In the genomic region with DNA sequence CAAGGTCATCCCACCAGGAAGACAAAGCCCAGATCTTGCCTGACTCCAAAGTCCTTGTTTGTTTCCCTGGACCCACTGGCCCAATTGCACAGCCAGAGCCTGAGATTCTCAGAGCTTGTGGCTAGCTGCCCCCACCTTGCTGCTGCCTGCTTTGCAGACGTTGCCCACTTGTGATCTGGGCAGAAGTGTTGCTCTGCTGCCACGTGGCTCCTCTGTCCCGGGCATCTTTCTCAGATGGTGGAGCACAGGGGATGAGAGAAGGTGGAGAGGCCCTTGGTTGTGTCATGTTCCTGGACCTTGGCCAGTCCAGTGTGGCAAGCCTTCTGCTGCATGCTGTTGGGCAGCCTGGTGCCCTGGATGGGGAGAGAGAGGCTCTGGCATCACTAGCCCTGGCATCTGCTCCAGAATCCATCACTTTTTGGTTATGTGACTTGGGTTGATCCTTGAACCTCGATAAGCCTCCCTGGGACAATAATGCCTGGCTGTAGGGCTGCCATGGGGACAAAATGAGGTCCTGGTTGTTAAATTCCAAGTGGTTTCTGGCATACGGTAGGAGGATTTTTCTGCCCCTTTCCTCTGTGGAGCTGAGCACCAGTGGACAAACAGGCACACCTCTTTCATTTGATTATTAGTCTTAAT, we compare ENCODE assay signal across 11 cellular contexts. TPM values are rescaled to one million over a fixed set of nuclear protein-coding genes. Genes with fewer than 3 reads are reported as not detected.
DNase-seq lines count a peak whose midpoint lies in the region.
"Had no signal": no experiment of that assay in that cellular context is flagged by ENCODE, and none has a peak within 500 bp of the region (broad histone marks: within the 10 kb centered on the region; RNA-seq: fewer than 3 reads in every experiment).

No MANE protein-coding gene starts in this region.

- H3K4me3 ChIP-seq in endocrine pancreas (ENCODE audit: control insufficient read depth, insufficient read depth, low read length) (no peak overlapping the region), muscle layer of duodenum (ENCODE audit: low read depth in 1 of 2, low read length in 2 of 2) (no peak overlapping the region), Karpas-422 (ENCODE audit: low read length) (no peak overlapping the region)
- H3K4me3 ChIP-seq: GM23338 had no signal

- no peaks in the 10 kb centered on the region for H3K9me2 ChIP-seq in Karpas-422 (replicated peaks; ENCODE audit: insufficient read depth, low read length)

- H2AFZ ChIP-seq in Karpas-422 (ENCODE audit: low read length) = no peak overlapping the region
- H2AFZ ChIP-seq: GM23338 had no signal

- H3K9me3 ChIP-seq in endocrine pancreas (ENCODE audit: control insufficient read depth, low read length) = no peaks in the 10 kb centered on the region
- no peaks in the 10 kb centered on the region for H3K9me3 ChIP-seq in muscle layer of duodenum (ENCODE audit: control insufficient read depth in 1 of 2, low read length in 2 of 2)
- no peaks in the 10 kb centered on the region for H3K9me3 ChIP-seq in Karpas-422 (ENCODE audit: low read length)

- no peaks in the 10 kb centered on the region for H4K20me1 ChIP-seq in Karpas-422 (ENCODE audit: insufficient read depth, low read depth, low read length)

- H3K9ac ChIP-seq in endocrine pancreas (ENCODE audit: control insufficient read depth, insufficient read depth, low read length) (peak overlapping the region; percentile 5), Karpas-422 (ENCODE audit: low read length) (no peak overlapping the region)

- peak overlapping the region; percentile 5 for H3K27ac ChIP-seq in muscle layer of duodenum (ENCODE audit: low read length)
- H3K27ac ChIP-seq in Karpas-422 (ENCODE audit: low read length) = no peak overlapping the region

- H3K27me3 ChIP-seq in endocrine pancreas (ENCODE audit: control insufficient read depth, insufficient read depth, low read length) (no peaks in the 10 kb centered on the region), muscle layer of duodenum (ENCODE audit: low read depth, low read length) (no peaks in the 10 kb centered on the region), Karpas-422 (ENCODE audit: low read length) (no peaks in the 10 kb centered on the region)

- no peak overlapping the region for H3K4me2 ChIP-seq in Karpas-422 (ENCODE audit: low read depth, low read length, poor library complexity, severe bottlenecking)
- H3K4me2 ChIP-seq: GM23338 had no signal

- no peaks in the 10 kb centered on the region for H3K79me2 ChIP-seq in Karpas-422 (ENCODE audit: low read length)

- H3K36me3 ChIP-seq in endocrine pancreas (ENCODE audit: control insufficient read depth, insufficient read depth, low read length) = no peaks in the 10 kb centered on the region
- no peaks in the 10 kb centered on the region for H3K36me3 ChIP-seq in muscle layer of duodenum (ENCODE audit: control insufficient read depth in 1 of 2, insufficient read depth in 2 of 2, low read length in 2 of 2)
- no peaks in the 10 kb centered on the region for H3K36me3 ChIP-seq in Karpas-422 (ENCODE audit: insufficient read depth, low read length)

- DNase-seq in NCI-H1092 (lab: John Stamatoyannopoulos, UW) (peak; percentile 40), NCI-H1105 treated with DMSO at 0.1 percent for 48 hours (lab: John Stamatoyannopoulos, UW) (no peak), Karpas-422 (no peak), NCI-H146 (lab: John Stamatoyannopoulos, UW) (no peak)
- DNase-seq: activated CD4-positive, alpha-beta T cell treated with anti-CD3 and anti-CD28 coated beads for 36 hours; activated T-cell treated with anti-CD3 and anti-CD28 coated beads, Interleukin-2, amount 50 U/mL, for 4 hours; T-helper 1 cell had no signal

- H3K4me1 ChIP-seq in endocrine pancreas (ENCODE audit: control insufficient read depth, insufficient read depth, low read length) (no peaks in the 10 kb centered on the region), muscle layer of duodenum (ENCODE audit: control insufficient read depth in 1 of 2, insufficient read depth in 2 of 2, low read length in 2 of 2) (no peaks in the 10 kb centered on the region), Karpas-422 (ENCODE audit: low read length) (no peaks in the 10 kb centered on the region; the same call in 1 of the 2 replicates)

RNA-seq across cellular contexts. Expression of a gene that starts 1.5 kb away (rescaled TPM):
- total RNA-seq in Karpas-422 (2014; rRNA removed; shearing (Covaris generic); ENCODE audit: low replicate concordance) = not detected in 2 replicates
- total RNA-seq: activated CD4-positive, alpha-beta T cell treated with anti-CD3 and anti-CD28 coated beads for 36 hours; activated T-cell treated with anti-CD3 and anti-CD28 coated beads, Interleukin-2, amount 50 U/mL, for 4 hours; GM23338; myocyte had no signal

RNA-seq across cellular contexts. Expression of a gene that starts 6.2 kb away (rescaled TPM):
- 28.1 and 76.6 TPM in 2 replicates for total RNA-seq in Karpas-422 (2014; rRNA removed; shearing (Covaris generic); ENCODE audit: low replicate concordance)

RNA-seq across cellular contexts. Expression of a gene that starts 15.1 kb away (rescaled TPM):
- 5.6 and 10.1 TPM in 2 replicates for total RNA-seq in Karpas-422 (2014; rRNA removed; shearing (Covaris generic); ENCODE audit: low replicate concordance)

RNA-seq across cellular contexts. Expression of a gene that starts 25.2 kb away (rescaled TPM):
- 32.6 and 33.3 TPM in 2 replicates for total RNA-seq in Karpas-422 (2014; rRNA removed; shearing (Covaris generic); ENCODE audit: low replicate concordance)

RNA-seq across cellular contexts. Expression of a gene that starts 44.9 kb away (rescaled TPM):
- 0.14 TPM in 1 of 2 replicates, not detected in the other for total RNA-seq in Karpas-422 (2014; rRNA removed; shearing (Covaris generic); ENCODE audit: low replicate concordance)
- total RNA-seq: activated T-cell treated with anti-CD3 and anti-CD28 coated beads, Interleukin-2, amount 50 U/mL, for 4 hours; myocyte had no signal
